1 cellular context compared by ENCODE assay signal in the genomic region with DNA sequence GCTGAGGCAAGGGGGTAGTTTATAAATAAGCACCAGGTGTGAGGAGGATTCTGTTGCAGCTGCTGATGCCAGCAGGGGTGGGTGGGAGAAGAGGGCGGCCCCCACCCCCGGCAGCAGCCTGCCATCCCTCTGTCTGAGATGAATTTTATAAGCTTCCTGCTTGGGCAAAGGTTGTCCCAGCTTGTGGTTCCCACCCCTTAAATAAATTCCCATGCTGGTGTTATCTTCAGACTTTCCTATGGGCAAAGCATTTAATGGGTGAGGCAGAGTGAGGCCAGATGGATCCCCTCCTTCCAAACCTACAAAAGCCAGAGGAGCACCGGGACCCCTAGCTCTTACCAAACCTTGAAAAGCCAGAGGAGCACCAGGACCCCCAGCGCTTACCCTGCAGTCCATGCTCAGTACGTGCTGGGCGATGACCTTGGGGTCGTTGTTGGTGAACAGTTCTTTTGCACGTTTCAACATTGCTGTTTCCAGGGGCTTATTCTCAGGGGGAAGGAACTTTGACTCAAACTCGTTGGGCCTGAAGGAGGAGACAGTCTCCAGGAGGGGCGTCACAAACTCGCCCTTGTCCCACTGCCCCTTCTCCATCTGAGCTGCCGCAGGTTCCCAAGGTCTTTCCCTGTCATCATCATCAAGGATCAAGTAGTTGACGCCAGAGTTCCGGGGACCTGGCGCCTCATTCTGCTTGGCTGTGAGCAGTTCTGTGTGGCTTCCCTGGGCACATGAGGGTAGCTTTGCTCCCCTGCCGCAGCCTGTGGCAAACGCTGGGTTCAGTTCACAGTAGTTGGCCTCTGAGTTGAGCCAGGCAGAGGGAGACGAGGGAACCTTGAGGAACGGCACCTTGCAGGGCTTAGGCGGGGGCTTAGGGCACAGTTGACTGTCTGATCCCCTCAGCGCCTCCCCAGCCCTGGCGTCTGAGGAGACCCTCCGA.
TF ChIP-seq lines count a peak whose summit lies in the region.

No MANE protein-coding gene starts in this region.

TF ChIP-seq in WTC11, 78 proteins besides CTCF, POLR2A, EP300 and RAD21 (continued from another document):
- TF ChIP-seq, protein P1, sequence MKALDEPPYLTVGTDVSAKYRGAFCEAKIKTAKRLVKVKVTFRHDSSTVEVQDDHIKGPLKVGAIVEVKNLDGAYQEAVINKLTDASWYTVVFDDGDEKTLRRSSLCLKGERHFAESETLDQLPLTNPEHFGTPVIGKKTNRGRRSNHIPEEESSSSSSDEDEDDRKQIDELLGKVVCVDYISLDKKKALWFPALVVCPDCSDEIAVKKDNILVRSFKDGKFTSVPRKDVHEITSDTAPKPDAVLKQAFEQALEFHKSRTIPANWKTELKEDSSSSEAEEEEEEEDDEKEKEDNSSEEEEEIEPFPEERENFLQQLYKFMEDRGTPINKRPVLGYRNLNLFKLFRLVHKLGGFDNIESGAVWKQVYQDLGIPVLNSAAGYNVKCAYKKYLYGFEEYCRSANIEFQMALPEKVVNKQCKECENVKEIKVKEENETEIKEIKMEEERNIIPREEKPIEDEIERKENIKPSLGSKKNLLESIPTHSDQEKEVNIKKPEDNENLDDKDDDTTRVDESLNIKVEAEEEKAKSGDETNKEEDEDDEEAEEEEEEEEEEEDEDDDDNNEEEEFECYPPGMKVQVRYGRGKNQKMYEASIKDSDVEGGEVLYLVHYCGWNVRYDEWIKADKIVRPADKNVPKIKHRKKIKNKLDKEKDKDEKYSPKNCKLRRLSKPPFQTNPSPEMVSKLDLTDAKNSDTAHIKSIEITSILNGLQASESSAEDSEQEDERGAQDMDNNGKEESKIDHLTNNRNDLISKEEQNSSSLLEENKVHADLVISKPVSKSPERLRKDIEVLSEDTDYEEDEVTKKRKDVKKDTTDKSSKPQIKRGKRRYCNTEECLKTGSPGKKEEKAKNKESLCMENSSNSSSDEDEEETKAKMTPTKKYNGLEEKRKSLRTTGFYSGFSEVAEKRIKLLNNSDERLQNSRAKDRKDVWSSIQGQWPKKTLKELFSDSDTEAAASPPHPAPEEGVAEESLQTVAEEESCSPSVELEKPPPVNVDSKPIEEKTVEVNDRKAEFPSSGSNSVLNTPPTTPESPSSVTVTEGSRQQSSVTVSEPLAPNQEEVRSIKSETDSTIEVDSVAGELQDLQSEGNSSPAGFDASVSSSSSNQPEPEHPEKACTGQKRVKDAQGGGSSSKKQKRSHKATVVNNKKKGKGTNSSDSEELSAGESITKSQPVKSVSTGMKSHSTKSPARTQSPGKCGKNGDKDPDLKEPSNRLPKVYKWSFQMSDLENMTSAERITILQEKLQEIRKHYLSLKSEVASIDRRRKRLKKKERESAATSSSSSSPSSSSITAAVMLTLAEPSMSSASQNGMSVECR (CRISPR knock-in tag; IDR thresholded peaks at IDR 0.05; ENCODE audit: borderline replicate concordance), result no peak
- TF ChIP-seq SMAD3 (CRISPR knock-in tag; IDR thresholded peaks at IDR 0.05; ENCODE audit: borderline replicate concordance), result no peak
- no peak for TF ChIP-seq NR2C2 (CRISPR knock-in tag; IDR thresholded peaks at IDR 0.05)
- no peak for TF ChIP-seq KAT7 (CRISPR knock-in tag; IDR thresholded peaks at IDR 0.05; ENCODE audit: borderline replicate concordance)
- TF ChIP-seq, protein P2, sequence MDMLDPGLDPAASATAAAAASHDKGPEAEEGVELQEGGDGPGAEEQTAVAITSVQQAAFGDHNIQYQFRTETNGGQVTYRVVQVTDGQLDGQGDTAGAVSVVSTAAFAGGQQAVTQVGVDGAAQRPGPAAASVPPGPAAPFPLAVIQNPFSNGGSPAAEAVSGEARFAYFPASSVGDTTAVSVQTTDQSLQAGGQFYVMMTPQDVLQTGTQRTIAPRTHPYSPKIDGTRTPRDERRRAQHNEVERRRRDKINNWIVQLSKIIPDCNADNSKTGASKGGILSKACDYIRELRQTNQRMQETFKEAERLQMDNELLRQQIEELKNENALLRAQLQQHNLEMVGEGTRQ (CRISPR knock-in tag; IDR thresholded peaks at IDR 0.05), result no peak
- no peak for TF ChIP-seq JAZF1 (CRISPR knock-in tag; IDR thresholded peaks at IDR 0.05)
